23 cellular contexts compared by ENCODE assay signal in the genomic region with DNA sequence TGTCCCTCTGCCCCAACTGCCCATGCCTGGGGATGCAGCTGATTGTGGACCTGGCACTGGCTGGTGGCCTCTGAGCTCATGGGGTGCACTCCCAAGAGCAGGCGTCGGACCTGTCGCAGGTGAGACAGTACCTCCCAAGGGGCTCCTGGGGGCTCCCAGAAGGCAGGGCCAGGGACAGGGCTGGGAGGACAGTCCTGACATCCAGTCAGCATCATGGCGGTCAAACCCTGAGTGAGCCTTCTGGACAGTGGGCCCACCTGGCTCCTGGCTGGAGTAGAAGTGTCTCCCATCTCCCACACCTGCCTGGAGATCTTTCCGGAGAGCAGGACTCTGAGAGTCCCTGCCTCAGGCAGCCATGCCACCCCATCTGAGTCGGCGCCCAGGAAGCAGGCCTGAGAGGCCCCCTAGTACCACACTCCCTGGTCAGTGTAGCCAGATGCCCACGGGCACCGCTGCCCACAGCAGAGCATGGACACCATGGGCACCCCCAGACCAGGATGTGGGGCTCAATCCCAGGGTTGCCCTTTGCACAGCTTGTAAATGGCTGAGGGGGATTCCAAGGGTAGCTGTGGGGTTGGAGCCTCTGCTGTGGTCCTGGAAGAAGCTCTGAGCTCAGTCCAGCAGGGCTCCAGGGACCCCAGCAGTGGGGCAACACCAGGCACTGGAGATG. TPM values are rescaled to one million over a fixed set of nuclear protein-coding genes. Genes with fewer than 3 reads are reported as not detected.
"Had no signal": no experiment of that assay in that cellular context is flagged by ENCODE, and none has a peak within 500 bp of the region (broad histone marks: within the 10 kb centered on the region; RNA-seq: fewer than 3 reads in every experiment).

No MANE protein-coding gene starts in this region.

- H3K4me3 ChIP-seq: thoracic aorta had no signal

- DNase-seq: activated CD4-positive, alpha-beta T cell treated with anti-CD3 and anti-CD28 coated beads for 36 hours; activated CD4-positive, alpha-beta T cell treated with anti-CD3 and anti-CD28 coated beads, Interleukin-2, amount 50 U/mL, for 48 hours; activated CD8-positive, alpha-beta memory T cell treated with anti-CD3 and anti-CD28 coated beads, Interleukin-2, amount 50 U/mL, for 48 hours; activated gamma-delta T cell; activated T-cell treated with anti-CD3 and anti-CD28 coated beads, Interleukin-2, amount 50 U/mL, for 72 hours; caudate nucleus; effector memory CD4-positive, alpha-beta T cell; foreskin melanocyte; hippocampal formation; stimulated activated CD4-positive, alpha-beta T cell treated with anti-CD3 and anti-CD28 coated beads, Interleukin-4, amount 100 ng/mL, for 1 hour; stimulated activated naive CD4-positive, alpha-beta T cell treated with Interleukin-2 at 50 U/mL for 16 hours; T1000 had no signal

- H3K27ac ChIP-seq: parathyroid adenoma, thoracic aorta had no signal

- H3K4me1 ChIP-seq: parathyroid adenoma had no signal

- H3K79me2 ChIP-seq: parathyroid adenoma had no signal

- ATAC-seq: activated CD4-positive, alpha-beta T cell treated with anti-CD3 and anti-CD28 coated beads for 36 hours; activated naive CD4-positive, alpha-beta T cell treated with anti-CD3 and anti-CD28 coated beads, Interleukin-2, amount 50 U/mL, for 72 hours; activated T-cell treated with anti-CD3 and anti-CD28 coated beads, Interleukin-2, amount 50 U/mL, for 72 hours; WTC11 had no signal

- H3K9me3 ChIP-seq: thoracic aorta had no signal

- H3K36me3 ChIP-seq: thoracic aorta had no signal

- H2AFZ ChIP-seq: parathyroid adenoma had no signal

RNA-seq across cellular contexts. Expression of a gene that starts 6.6 kb away (rescaled TPM):
- total RNA-seq: activated CD4-positive, alpha-beta T cell treated with anti-CD3 and anti-CD28 coated beads for 36 hours; activated CD8-positive, alpha-beta memory T cell treated with anti-CD3 and anti-CD28 coated beads for 36 hours; activated naive CD4-positive, alpha-beta T cell treated with anti-CD3 and anti-CD28 coated beads, Interleukin-2, amount 50 U/mL, for 72 hours; activated T-cell treated with anti-CD3 and anti-CD28 coated beads, Interleukin-2, amount 50 U/mL, for 72 hours; aorta; dermis microvascular lymphatic vessel endothelial cell; liver; mononuclear cell; myocyte; T-helper 1 cell treated with Interleukin-12 subunit alpha and Interleukin-12 subunit beta and Interleukin-4 antibody, amounts not matched to agents 30 ng/mL and 1 ng/mL, for 36 hours; thoracic aorta had no signal

RNA-seq across cellular contexts. Expression of a gene that starts 29.5 kb away (rescaled TPM):
- total RNA-seq: activated CD4-positive, alpha-beta T cell treated with anti-CD3 and anti-CD28 coated beads for 36 hours; activated CD8-positive, alpha-beta memory T cell treated with anti-CD3 and anti-CD28 coated beads for 36 hours; activated naive CD4-positive, alpha-beta T cell treated with anti-CD3 and anti-CD28 coated beads, Interleukin-2, amount 50 U/mL, for 72 hours; activated T-cell treated with anti-CD3 and anti-CD28 coated beads, Interleukin-2, amount 50 U/mL, for 72 hours; aorta; liver; mononuclear cell; myocyte; T-helper 1 cell treated with Interleukin-12 subunit alpha and Interleukin-12 subunit beta and Interleukin-4 antibody, amounts not matched to agents 30 ng/mL and 1 ng/mL, for 36 hours; thoracic aorta; WTC11 had no signal

RNA-seq across cellular contexts. Expression of a gene that starts 30.4 kb away (rescaled TPM):
- total RNA-seq: activated CD4-positive, alpha-beta T cell treated with anti-CD3 and anti-CD28 coated beads for 36 hours; activated CD8-positive, alpha-beta memory T cell treated with anti-CD3 and anti-CD28 coated beads for 36 hours; activated naive CD4-positive, alpha-beta T cell treated with anti-CD3 and anti-CD28 coated beads, Interleukin-2, amount 50 U/mL, for 72 hours; activated T-cell treated with anti-CD3 and anti-CD28 coated beads, Interleukin-2, amount 50 U/mL, for 72 hours; aorta; dermis microvascular lymphatic vessel endothelial cell; liver; mononuclear cell; myocyte; T-helper 1 cell treated with Interleukin-12 subunit alpha and Interleukin-12 subunit beta and Interleukin-4 antibody, amounts not matched to agents 30 ng/mL and 1 ng/mL, for 36 hours; thoracic aorta had no signal

RNA-seq across cellular contexts. Expression of a gene that starts 32.2 kb away (rescaled TPM):
- total RNA-seq: activated CD4-positive, alpha-beta T cell treated with anti-CD3 and anti-CD28 coated beads for 36 hours; activated CD8-positive, alpha-beta memory T cell treated with anti-CD3 and anti-CD28 coated beads for 36 hours; activated naive CD4-positive, alpha-beta T cell treated with anti-CD3 and anti-CD28 coated beads, Interleukin-2, amount 50 U/mL, for 72 hours; activated T-cell treated with anti-CD3 and anti-CD28 coated beads, Interleukin-2, amount 50 U/mL, for 72 hours; dermis microvascular lymphatic vessel endothelial cell; T-helper 1 cell treated with Interleukin-12 subunit alpha and Interleukin-12 subunit beta and Interleukin-4 antibody, amounts not matched to agents 30 ng/mL and 1 ng/mL, for 36 hours had no signal
